ENCODE assay signal across 1 cellular context in genomic region chr7:101087334-101088068, GRCh38.
TF ChIP-seq lines count a peak whose summit lies in the region.

No MANE protein-coding gene starts in this region.

TF ChIP-seq in HepG2, 621 proteins besides CTCF, POLR2A, EP300 and RAD21:
- TF ChIP-seq ZNF660 (CRISPR knock-in tag; IDR thresholded peaks at IDR 0.05; ENCODE audit: borderline replicate concordance, low read depth) = no peak
- no peak for TF ChIP-seq STAT6 (CRISPR knock-in tag; IDR thresholded peaks at IDR 0.05; ENCODE audit: borderline replicate concordance)
- 0 out of 2 replicates have a peak, but pooled peaks have one; percentile 26 for TF ChIP-seq HNRNPL (IDR thresholded peaks at IDR 0.05; ENCODE audit: low read depth, low read length)
- TF ChIP-seq RBFOX2 (IDR thresholded peaks at IDR 0.05; ENCODE audit: low read depth, low read length) = peak; percentile 62
- TF ChIP-seq ARNTL (CRISPR knock-in tag; IDR thresholded peaks at IDR 0.05) = no peak
- no peak for TF ChIP-seq ARID2 (CRISPR knock-in tag; IDR thresholded peaks at IDR 0.05; ENCODE audit: borderline replicate concordance)
- no peak for TF ChIP-seq RNF219 (CRISPR knock-in tag; IDR thresholded peaks at IDR 0.05)
- no peak for TF ChIP-seq ZFP41 (CRISPR knock-in tag; IDR thresholded peaks at IDR 0.05; ENCODE audit: borderline replicate concordance)
- TF ChIP-seq IKZF5 (CRISPR knock-in tag; IDR thresholded peaks at IDR 0.05) = no peak
- no peak for TF ChIP-seq ZMAT3 (CRISPR knock-in tag; conservative IDR thresholded peaks at IDR 0.05)
- no peak for TF ChIP-seq DR1 (CRISPR knock-in tag; IDR thresholded peaks at IDR 0.05)
- TF ChIP-seq ZNF546 (CRISPR knock-in tag; conservative IDR thresholded peaks at IDR 0.05) = no peak
